In genomic region chr11:44990665-44991064, GRCh38 we compare ENCODE assay signal across 12 cellular contexts.
"Had no signal": no experiment of that assay in that cellular context is flagged by ENCODE, and none has a peak within 500 bp of the region (broad histone marks: within the 10 kb centered on the region; RNA-seq: fewer than 3 reads in every experiment).

No MANE protein-coding gene starts in this region.

- H3K4me3 ChIP-seq: pancreas, SK-N-MC, smooth muscle cell, tibial artery had no signal

- H3K27me3 ChIP-seq: pancreas had no signal

- DNase-seq: activated B cell treated with CpG ODN at 0.5 μM for 24 hours; activated CD4-positive, alpha-beta T cell treated with anti-CD3 and anti-CD28 coated beads, Interleukin-2, amount 10 ng/mL, durations not matched to agents 7 days and 5 days; activated effector memory CD4-positive, alpha-beta T cell treated with Interleukin-2 at 50 U/mL for 16 hours; activated T-cell treated with anti-CD3 and anti-CD28 coated beads, Interleukin-2, amount 50 U/mL, for 1 hour; mammary epithelial cell; nephron progenitor cell had no signal

- H3K36me3 ChIP-seq: pancreas, tibial artery had no signal

- H3K27ac ChIP-seq: pancreas, SK-N-MC had no signal

- H3K4me2 ChIP-seq: smooth muscle cell had no signal

- ATAC-seq: activated naive CD4-positive, alpha-beta T cell treated with anti-CD3 and anti-CD28 coated beads, Interleukin-2, amount 50 U/mL, for 72 hours; stimulated activated memory B cell treated with anti-CD40 and anti-IgM and Interleukin-4, amounts not matched to agents 10 μg/mL and 1 μg/mL and 100 μg/mL, for 72 hours had no signal

- H3K9me3 ChIP-seq: pancreas, tibial artery had no signal
